12 cellular contexts compared by ENCODE assay signal in genomic region chr21:42547001-42547905, GRCh38. TPM values are rescaled to one million over a fixed set of nuclear protein-coding genes. Genes with fewer than 3 reads are reported as not detected.
"Had no signal": no experiment of that assay in that cellular context is flagged by ENCODE, and none has a peak within 500 bp of the region (broad histone marks: within the 10 kb centered on the region; RNA-seq: fewer than 3 reads in every experiment).

No MANE protein-coding gene starts in this region.

- H3K4me1 ChIP-seq: colonic mucosa, left lung had no signal

- H3K27ac Mint-ChIP-seq: activated CD4-positive, alpha-beta T cell treated with anti-CD3 and anti-CD28 coated beads for 36 hours; activated naive CD4-positive, alpha-beta T cell treated with anti-CD3 and anti-CD28 coated beads for 36 hours; activated T-helper 1 cell treated with anti-CD3 and anti-CD28 coated beads, Interleukin-12 subunit alpha, Interleukin-12 subunit beta, Interleukin-2, Interleukin-4 antibody, amounts not matched to agents 30 ng/mL and 10 ng/mL and 1 ng/mL, durations not matched to agents 14 hours and 24 hours and 36 hours had no signal

- H3K4me3 ChIP-seq: cardiac muscle cell, colonic mucosa, left lung, ovary had no signal

- H3K36me3 ChIP-seq: cardiac muscle cell, ovary had no signal

- DNase-seq: activated CD4-positive, alpha-beta T cell treated with anti-CD3 and anti-CD28 coated beads for 36 hours; activated naive CD4-positive, alpha-beta T cell treated with anti-CD3 and anti-CD28 coated beads for 36 hours; colonic mucosa; foreskin melanocyte; small intestine; trophoblast cell had no signal

- FAIRE-seq: small intestine had no signal

- ATAC-seq: activated CD4-positive, alpha-beta T cell treated with anti-CD3 and anti-CD28 coated beads for 36 hours; left lung; stimulated activated memory B cell treated with anti-CD40 and anti-IgM and Interleukin-4, amounts not matched to agents 10 μg/mL and 1 μg/mL and 100 μg/mL, for 72 hours had no signal

- H3K9me3 ChIP-seq: colonic mucosa, left lung, ovary had no signal

- H3K4me3 Mint-ChIP-seq: activated CD4-positive, alpha-beta T cell treated with anti-CD3 and anti-CD28 coated beads for 36 hours; activated naive CD4-positive, alpha-beta T cell treated with anti-CD3 and anti-CD28 coated beads for 36 hours; activated T-helper 1 cell treated with anti-CD3 and anti-CD28 coated beads, Interleukin-12 subunit alpha, Interleukin-12 subunit beta, Interleukin-2, Interleukin-4 antibody, amounts not matched to agents 30 ng/mL and 10 ng/mL and 1 ng/mL, durations not matched to agents 14 hours and 24 hours and 36 hours; stimulated activated memory B cell treated with anti-CD40 and anti-IgM and Interleukin-4, amounts not matched to agents 10 μg/mL and 1 μg/mL and 100 μg/mL, for 72 hours had no signal

- H3K27me3 ChIP-seq: cardiac muscle cell, colonic mucosa, left lung, ovary had no signal

- H3K9me3 Mint-ChIP-seq: activated naive CD4-positive, alpha-beta T cell treated with anti-CD3 and anti-CD28 coated beads for 36 hours; activated T-helper 1 cell treated with anti-CD3 and anti-CD28 coated beads, Interleukin-12 subunit alpha, Interleukin-12 subunit beta, Interleukin-2, Interleukin-4 antibody, amounts not matched to agents 30 ng/mL and 10 ng/mL and 1 ng/mL, durations not matched to agents 14 hours and 24 hours and 36 hours; stimulated activated memory B cell treated with anti-CD40 and anti-IgM and Interleukin-4, amounts not matched to agents 10 μg/mL and 1 μg/mL and 100 μg/mL, for 72 hours had no signal

- H3K27me3 Mint-ChIP-seq: activated CD4-positive, alpha-beta T cell treated with anti-CD3 and anti-CD28 coated beads for 36 hours; stimulated activated memory B cell treated with anti-CD40 and anti-IgM and Interleukin-4, amounts not matched to agents 10 μg/mL and 1 μg/mL and 100 μg/mL, for 72 hours had no signal

- H3K27ac ChIP-seq: cardiac muscle cell, colonic mucosa, left lung, ovary had no signal

RNA-seq across cellular contexts. Expression of gene RSPH1, which starts 51.2 kb away (rescaled TPM):
- total RNA-seq: activated T-helper 1 cell treated with anti-CD3 and anti-CD28 coated beads, Interleukin-12 subunit alpha, Interleukin-12 subunit beta, Interleukin-2, Interleukin-4 antibody, amounts not matched to agents 30 ng/mL and 10 ng/mL and 1 ng/mL, durations not matched to agents 14 hours and 24 hours and 36 hours; T-helper 2 cell treated with Interferon-gamma antibody and Interleukin-4, amounts not matched to agents 100 ng/mL and 5 ng/mL, for 36 hours had no signal
